ENCODE assay signal across 10 cellular contexts in genomic region chr13:75715598-75716523, GRCh38.
DNase-seq lines count a peak whose midpoint lies in the region; ATAC-seq, FAIRE-seq and TF ChIP-seq lines count a peak whose summit lies in the region.
"Had no signal": no experiment of that assay in that cellular context is flagged by ENCODE, and none has a peak within 500 bp of the region (broad histone marks: within the 10 kb centered on the region; RNA-seq: fewer than 3 reads in every experiment).

No MANE protein-coding gene starts in this region.

- FAIRE-seq in GM18507 (lab: Jason Lieb, UNC), result peak; percentile 59

- no peak overlapping the region for H3K4me3 ChIP-seq in fibroblast of mammary gland (ENCODE audit: control insufficient read depth, low read depth, low read length)
- H3K4me3 ChIP-seq: cardiac muscle cell had no signal

- no peak for TF ChIP-seq CTCF in fibroblast of mammary gland (conservative IDR thresholded peaks at IDR 0.05; ENCODE audit: control insufficient read depth, insufficient read depth, low read depth, low read length)

- intact Hi-C loops in left cardiac atrium (cut with DNase I), result no loop called here

- ATAC-seq in GM21576 (IDR thresholded peaks at IDR 0.05; ENCODE audit: unreplicated experiment) (peak; percentile 93), HG03521 (IDR thresholded peaks at IDR 0.05; ENCODE audit: unreplicated experiment) (peak; percentile 92), left cardiac atrium (no peak)

- DNase-seq in GM18507 (ENCODE audit: extremely low spot score, insufficient read length, low read depth), result no peak
- peak; percentile 27 for DNase-seq in fibroblast of mammary gland (ENCODE audit: low read depth)
- DNase-seq in mesenteric fat pad (ENCODE audit: low spot score), result no peak
- no peak for DNase-seq in NCI-H146 treated with DMSO at 0.1 percent for 48 hours (lab: John Stamatoyannopoulos, UW; ENCODE audit: unreplicated experiment)
- no peak for DNase-seq in left cardiac atrium
- DNase-seq in activated naive CD4-positive, alpha-beta T cell (lab: John Stamatoyannopoulos, UW), result no peak
- DNase-seq: SIG-M5 had no signal

Comparison
In these comparisons a context has a peak if more than half of its experiments do, and no peak if none do; other contexts are left out.
1. ATAC-seq: peak in GM21576 (single experiment) and HG03521 (single experiment); none in left cardiac atrium (0 of 2).